8 cellular contexts compared by ENCODE assay signal in genomic region chr1:161119379-161120061, GRCh38. TPM values are rescaled to one million over a fixed set of nuclear protein-coding genes. Genes with fewer than 3 reads are reported as not detected.
A peak's percentile ranks its signal among the peaks of the same experiment; 100 is the strongest.
DNase-seq lines count a peak whose midpoint lies in the region; ATAC-seq, FAIRE-seq and TF ChIP-seq lines count a peak whose summit lies in the region.

No MANE protein-coding gene starts in this region.

- ATAC-seq in A549 (peak; percentile 77 to 81), GM18907 (IDR thresholded peaks at IDR 0.05; ENCODE audit: unreplicated experiment) (peak; percentile 50), WTC11 (peak; percentile 75)
- peak; percentile 68 for ATAC-seq in stimulated activated naive CD8-positive, alpha-beta T cell treated with anti-CD3 and anti-CD28 coated beads, Interleukin-15, amount 100 ng/mL, for 72 hours

- peaks cover 23% of the 10 kb centered on the region for H3K4me1 Mint-ChIP-seq in WTC11
- H3K4me1 Mint-ChIP-seq in dendritic cell treated with granulocyte-macrophage colony-stimulating factor and Interleukin-4, amounts not matched to agents 40 ng/mL and 50 ng/mL, for 4 days (ENCODE audit: low read depth), result peaks cover 86% of the 10 kb centered on the region
- H3K4me1 Mint-ChIP-seq in stimulated activated naive CD8-positive, alpha-beta T cell treated with anti-CD3 and anti-CD28 coated beads, Interleukin-15, amount 100 ng/mL, for 72 hours, result peaks cover 66% of the 10 kb centered on the region

- POLR2A ChIA-PET in A549 (lab: Yijun Ruan, JAX), result no interaction called here
- POLR2A ChIA-PET in WTC11 (lab: Charles Lee), result no interaction called here

- TF ChIP-seq RAD21 in A549 (conservative IDR thresholded peaks at IDR 0.05 in 1 of 2, IDR thresholded peaks at IDR 0.05 in 1 of 2), result 0 out of 5 replicates have a peak, but pooled peaks of 1 of the 2 experiments have one; percentile 9

- H3K27ac ChIP-seq in A549 (peak overlapping the region in 1 of 2 experiments; percentile 97; a peak in 3 of 6 replicates), KMS-11 (peak overlapping the region; percentile 4; the same call in 1 of the 2 replicates), mesodermal cell (ENCODE audit: low read depth, low read length, severe bottlenecking) (peak overlapping the region; percentile 62)

- H3K27me3 ChIP-seq in KMS-11 (ENCODE audit: insufficient read depth, low read depth), result no peaks in the 10 kb centered on the region

- TF ChIP-seq CTCF in A549 (IDR thresholded peaks at IDR 0.05), result peak; percentile 23; the same call in 2 of the 3 replicates
- peak; percentile 95 for TF ChIP-seq CTCF in KMS-11 (conservative IDR thresholded peaks at IDR 0.05; ENCODE audit: low read depth, low read length)
- no peak for TF ChIP-seq CTCF in WTC11 (IDR thresholded peaks at IDR 0.05)

- DNase-seq in A549 (ENCODE audit: low read depth in 1 of 2, low spot score in 1 of 2) (peak; percentile 85 to 89), WTC11 (ENCODE audit: low spot score) (peak; percentile 25), NCI-H1436 treated with DMSO at 0.1 percent for 48 hours (lab: John Stamatoyannopoulos, UW) (no peak)
- peak; percentile 47 to 76 for DNase-seq in stimulated activated naive CD8-positive, alpha-beta T cell treated with anti-CD3 and anti-CD28 coated beads, Interleukin-15, amount 100 ng/mL, for 72 hours

- CTCF ChIA-PET in A549 (lab: Yijun Ruan, JAX) (interaction anchor here (6.1 kb wide), 1 partner anchor 21 kb away, joined by 40 read pairs; the partner anchor contains the start of gene KLHDC9), WTC11 (lab: Charles Lee) (interaction anchor here (0.6 to 2.5 kb wide), 7 partner anchors 13 to 99 kb away, joined by 3 to 18 read pairs (median 3); partner anchors contain the start of genes B4GALT3, DEDD, F11R and NECTIN4)

- H3K79me2 ChIP-seq in KMS-11 (ENCODE audit: insufficient read depth, low read depth), result peaks cover 49% of the 10 kb centered on the region

- no peaks in the 10 kb centered on the region for H3K9me3 ChIP-seq in A549
- no peaks in the 10 kb centered on the region for H3K9me3 ChIP-seq in mesodermal cell (ENCODE audit: control insufficient read depth, low read length)

- no peak overlapping the region for H3K9ac ChIP-seq in KMS-11

- no peak for TF ChIP-seq POLR2A in A549 (IDR thresholded peaks at IDR 0.05; ENCODE audit: low read length)

- 78% methylated on average over 4 of the region's 4 CpGs for whole genome bisulfite sequencing in A549 (ENCODE audit: missing lambda C conversion rate)
- WGBS in mesodermal cell (ENCODE audit: insufficient coverage in 2 of 2), 2 experiments, result 90 to 96% methylated on average over 3 to 4 of the region's 4 CpGs

- H3K4me1 ChIP-seq in A549 (peaks cover 40% of the 10 kb centered on the region), KMS-11 (ENCODE audit: low read depth, poor library complexity, severe bottlenecking) (peaks cover 47% of the 10 kb centered on the region), mesodermal cell (ENCODE audit: control insufficient read depth, insufficient read depth, low read length, poor library complexity, severe bottlenecking) (peaks cover 22% of the 10 kb centered on the region)

- intact Hi-C loops in dendritic cell treated with granulocyte-macrophage colony-stimulating factor and Interleukin-4, amounts not matched to agents 40 ng/mL and 50 ng/mL, for 4 days (cut with micrococcal nuclease), result loop anchor here (2.0 kb wide), 1 partner anchor 13 kb away; the partner anchor contains the start of gene DEDD

- TF ChIP-seq EP300 in A549 (IDR thresholded peaks at IDR 0.05), result no peak

- 0 out of 2 replicates have a peak, but pooled peaks cover under 1% of the 10 kb centered on the region for H4K20me1 ChIP-seq in KMS-11 (ENCODE audit: insufficient read depth)

- H3K36me3 ChIP-seq in KMS-11 (ENCODE audit: insufficient read depth), result peaks cover 5% of the 10 kb centered on the region; the same call in 1 of the 2 replicates
- peaks cover 72% of the 10 kb centered on the region for H3K36me3 ChIP-seq in mesodermal cell (ENCODE audit: control insufficient read depth, insufficient read depth, low read length)

- H3K4me2 ChIP-seq in A549 (peak overlapping the region; percentile 91), KMS-11 (peak overlapping the region; percentile 67; the same call in 1 of the 2 replicates)

- H3K9me3 Mint-ChIP-seq in WTC11, result no peaks in the 10 kb centered on the region
- H3K9me3 Mint-ChIP-seq in dendritic cell treated with granulocyte-macrophage colony-stimulating factor and Interleukin-4, amounts not matched to agents 40 ng/mL and 50 ng/mL, for 4 days, result no peaks in the 10 kb centered on the region
- no peaks in the 10 kb centered on the region for H3K9me3 Mint-ChIP-seq in stimulated activated naive CD8-positive, alpha-beta T cell treated with anti-CD3 and anti-CD28 coated beads, Interleukin-15, amount 100 ng/mL, for 72 hours

- no peaks in the 10 kb centered on the region for H3K27me3 Mint-ChIP-seq in WTC11 (ENCODE audit: low read depth)
- no peaks in the 10 kb centered on the region for H3K27me3 Mint-ChIP-seq in dendritic cell treated with granulocyte-macrophage colony-stimulating factor and Interleukin-4, amounts not matched to agents 40 ng/mL and 50 ng/mL, for 4 days
- H3K27me3 Mint-ChIP-seq in stimulated activated naive CD8-positive, alpha-beta T cell treated with anti-CD3 and anti-CD28 coated beads, Interleukin-15, amount 100 ng/mL, for 72 hours, result no peaks in the 10 kb centered on the region

- peak overlapping the region; percentile 94 for H3K27ac Mint-ChIP-seq in WTC11
- peak overlapping the region; percentile 97 for H3K27ac Mint-ChIP-seq in dendritic cell treated with granulocyte-macrophage colony-stimulating factor and Interleukin-4, amounts not matched to agents 40 ng/mL and 50 ng/mL, for 4 days
- H3K27ac Mint-ChIP-seq in stimulated activated naive CD8-positive, alpha-beta T cell treated with anti-CD3 and anti-CD28 coated beads, Interleukin-15, amount 100 ng/mL, for 72 hours, result peak overlapping the region; percentile 89 to 98

- H3K4me3 ChIP-seq in A549, result peak overlapping the region; percentile 83; the same call in 2 of the 3 replicates
- no peak overlapping the region for H3K4me3 ChIP-seq in KMS-11 (IDR thresholded peaks at IDR 0.05; ENCODE audit: insufficient read depth, low read depth, low read length)
- H3K4me3 ChIP-seq in mesodermal cell (ENCODE audit: extremely low read depth, insufficient read depth, low read length, poor library complexity, severe bottlenecking), result peak overlapping the region; percentile 100

- peak overlapping the region; percentile 96 for H3K4me3 Mint-ChIP-seq in WTC11
- peak overlapping the region; percentile 89 for H3K4me3 Mint-ChIP-seq in dendritic cell treated with granulocyte-macrophage colony-stimulating factor and Interleukin-4, amounts not matched to agents 40 ng/mL and 50 ng/mL, for 4 days
- peak overlapping the region; percentile 95 to 98 for H3K4me3 Mint-ChIP-seq in stimulated activated naive CD8-positive, alpha-beta T cell treated with anti-CD3 and anti-CD28 coated beads, Interleukin-15, amount 100 ng/mL, for 72 hours

- no peak for FAIRE-seq in A549 (lab: Jason Lieb, UNC)

- no peak overlapping the region for H2AFZ ChIP-seq in KMS-11 (ENCODE audit: low read depth)

- H3K36me3 Mint-ChIP-seq in WTC11, result peaks cover 51% of the 10 kb centered on the region
- H3K36me3 Mint-ChIP-seq in dendritic cell treated with granulocyte-macrophage colony-stimulating factor and Interleukin-4, amounts not matched to agents 40 ng/mL and 50 ng/mL, for 4 days (ENCODE audit: low read depth), result peaks cover 81% of the 10 kb centered on the region

RNA-seq across cellular contexts. Expression of gene NIT1, which starts 1.6 kb away (rescaled TPM):
- 29.9 and 38.6 TPM in 2 replicates for polyA plus RNA-seq in A549 (2011; rRNA removed)
- polyA plus RNA-seq in A549 (2012; cell fraction: cytosol; rRNA removed), result 34.9 and 45.5 TPM in 2 replicates
- polyA plus RNA-seq in A549 (2012; cell fraction: nucleus; rRNA removed), result 63.1 and 65.0 TPM in 2 replicates
- polyA plus RNA-seq in A549 (2017; fragmentation: RNase III; extraction: RNeasy Plus Mini Kit Qiagen cat#74134 plus additional on column Dnase treatment), result 44.5 to 49.4 TPM (median 45.8 TPM) in 3 replicates
- 59.8 and 69.6 TPM in 2 replicates for polyA minus RNA-seq in A549 (2011; rRNA and poly(A)+ RNA removed)
- 44.4 to 47.2 TPM (median 46.5 TPM) in 3 replicates for total RNA-seq in WTC11 (2021)
- 43.6 TPM for polyA plus RNA-seq in mesodermal cell (2013, experiment 1 of 2)
- polyA plus RNA-seq in mesodermal cell (2013, experiment 2 of 2), result 40.4 TPM

RNA-seq across cellular contexts. Expression of gene PFDN2, which starts 1.7 kb away (rescaled TPM):
- 106 and 187 TPM in 2 replicates for polyA plus RNA-seq in A549 (2011; rRNA removed)
- 142 and 276 TPM in 2 replicates for polyA plus RNA-seq in A549 (2012; cell fraction: cytosol; rRNA removed)
- 43.9 and 64.9 TPM in 2 replicates for polyA plus RNA-seq in A549 (2012; cell fraction: nucleus; rRNA removed)
- 179 to 203 TPM (median 187 TPM) in 3 replicates for polyA plus RNA-seq in A549 (2017; fragmentation: RNase III; extraction: RNeasy Plus Mini Kit Qiagen cat#74134 plus additional on column Dnase treatment)
- polyA minus RNA-seq in A549 (2011; rRNA and poly(A)+ RNA removed), result 14.6 and 21.9 TPM in 2 replicates
- 91.0 to 95.4 TPM (median 92.6 TPM) in 3 replicates for total RNA-seq in WTC11 (2021)
- 133 TPM for polyA plus RNA-seq in mesodermal cell (2013, experiment 1 of 2)
- polyA plus RNA-seq in mesodermal cell (2013, experiment 2 of 2), result 117 TPM

RNA-seq across cellular contexts. Expression of gene DEDD, which starts 12.9 kb away (rescaled TPM):
- 35.9 and 38.4 TPM in 2 replicates for polyA plus RNA-seq in A549 (2011; rRNA removed)
- 41.2 and 47.2 TPM in 2 replicates for polyA plus RNA-seq in A549 (2012; cell fraction: cytosol; rRNA removed)
- polyA plus RNA-seq in A549 (2012; cell fraction: nucleus; rRNA removed), result 40.8 and 45.2 TPM in 2 replicates
- polyA plus RNA-seq in A549 (2017; fragmentation: RNase III; extraction: RNeasy Plus Mini Kit Qiagen cat#74134 plus additional on column Dnase treatment), result 20.5 to 25.9 TPM (median 25.3 TPM) in 3 replicates
- 54.6 and 75.4 TPM in 2 replicates for polyA minus RNA-seq in A549 (2011; rRNA and poly(A)+ RNA removed)
- total RNA-seq in WTC11 (2021), result 39.2 to 43.3 TPM (median 40.0 TPM) in 3 replicates
- 35.7 TPM for polyA plus RNA-seq in mesodermal cell (2013, experiment 1 of 2)
- 30.6 TPM for polyA plus RNA-seq in mesodermal cell (2013, experiment 2 of 2)

RNA-seq across cellular contexts. Expression of gene KLHDC9, which starts 21.4 kb away (rescaled TPM):
- polyA plus RNA-seq in A549 (2011; rRNA removed) (3.6 and 4.6 TPM in 2 replicates), A549 (2017; fragmentation: RNase III; extraction: RNeasy Plus Mini Kit Qiagen cat#74134 plus additional on column Dnase treatment) (0.93 to 2.0 TPM (median 1.2 TPM) in 3 replicates)
- 1.9 and 2.3 TPM in 2 replicates for polyA plus RNA-seq in A549 (2012; cell fraction: cytosol; rRNA removed)
- polyA plus RNA-seq in A549 (2012; cell fraction: nucleus; rRNA removed), result 2.8 and 3.9 TPM in 2 replicates
- 0.70 and 2.2 TPM in 2 replicates for polyA minus RNA-seq in A549 (2011; rRNA and poly(A)+ RNA removed)
- total RNA-seq in WTC11 (2021), result 5.8 to 8.7 TPM (median 8.7 TPM) in 3 replicates
- 5.5 TPM for polyA plus RNA-seq in mesodermal cell (2013, experiment 1 of 2)
- 5.2 TPM for polyA plus RNA-seq in mesodermal cell (2013, experiment 2 of 2)

RNA-seq across cellular contexts. Expression of gene NECTIN4, which starts 30.2 kb away (rescaled TPM):
- polyA plus RNA-seq in A549 (2011; rRNA removed) (3.1 and 4.3 TPM in 2 replicates), A549 (2017; fragmentation: RNase III; extraction: RNeasy Plus Mini Kit Qiagen cat#74134 plus additional on column Dnase treatment) (1.3 to 1.8 TPM (median 1.5 TPM) in 3 replicates)
- polyA plus RNA-seq in A549 (2012; cell fraction: cytosol; rRNA removed), result 2.1 and 2.5 TPM in 2 replicates
- polyA plus RNA-seq in A549 (2012; cell fraction: nucleus; rRNA removed), result 2.1 and 3.4 TPM in 2 replicates
- polyA minus RNA-seq in A549 (2011; rRNA and poly(A)+ RNA removed), result 9.2 and 10.7 TPM in 2 replicates
- 0.46 to 1.7 TPM (median 0.48 TPM) in 3 replicates for total RNA-seq in WTC11 (2021)
- 0.37 TPM for polyA plus RNA-seq in mesodermal cell (2013, experiment 1 of 2)
- 0.56 TPM for polyA plus RNA-seq in mesodermal cell (2013, experiment 2 of 2)

Comparison
In these comparisons a context has a peak if more than half of its experiments do, and no peak if none do; other contexts are left out.
1. Of the 8 proteins assayed by ChIP-seq in both WTC11 and A549: peak only in WTC11: none; only in A549: CTCF; in both: none; in neither: 7.